ENCODE assay signal across 24 cellular contexts in genomic region chr1:23352096-23352695, GRCh38.
"Had no signal": no experiment of that assay in that cellular context is flagged by ENCODE, and none has a peak within 500 bp of the region (broad histone marks: within the 10 kb centered on the region; RNA-seq: fewer than 3 reads in every experiment).

No MANE protein-coding gene starts in this region.

- H3K79me2 ChIP-seq: hepatocyte had no signal

- H3K36me3 ChIP-seq: left ventricle myocardium inferior, ovary, right atrium auricular region, spleen, suprapubic skin, thoracic aorta, tibial artery, upper lobe of right lung had no signal

- H3K27ac ChIP-seq: hepatocyte, left ventricle myocardium inferior, ovary, right atrium auricular region, spleen, suprapubic skin, thoracic aorta, tibial artery, upper lobe of right lung had no signal

- H3K4me3 ChIP-seq: hepatocyte, left ventricle myocardium inferior, lung, ovary, right atrium auricular region, spleen, suprapubic skin, thoracic aorta, tibial artery, upper lobe of right lung had no signal

- H3K27me3 ChIP-seq: hepatocyte, ovary, right atrium auricular region, spleen, suprapubic skin, tibial artery, upper lobe of right lung had no signal

- ATAC-seq: naive thymus-derived CD4-positive, alpha-beta T cell; natural killer cell treated with Interleukin-12 subunit alpha and Interleukin-12 subunit beta and Interleukin-15 and Interleukin-18, amount 100 ng/mL, for 72 hours; sciatic nerve; stimulated activated effector memory CD8-positive, alpha-beta T cell treated with anti-CD3 and anti-CD28 coated beads, Interleukin-12 subunit alpha, Interleukin-12 subunit beta, amount 100 ng/mL, for 72 hours; upper lobe of right lung had no signal

- H3K4me2 ChIP-seq: hepatocyte had no signal

- H3K27me3 Mint-ChIP-seq: naive thymus-derived CD4-positive, alpha-beta T cell; natural killer cell treated with Interleukin-12 subunit alpha and Interleukin-12 subunit beta and Interleukin-15 and Interleukin-18, amount 100 ng/mL, for 72 hours; stimulated activated naive CD8-positive, alpha-beta T cell treated with anti-CD3 and anti-CD28 coated beads, Interleukin-15, Interleukin-2, amounts not matched to agents 100 ng/mL and 50 ng/mL, for 24 hours had no signal

- H3K27ac Mint-ChIP-seq: mesothelial cell of epicardium; naive thymus-derived CD4-positive, alpha-beta T cell; natural killer cell treated with Interleukin-12 subunit alpha and Interleukin-12 subunit beta and Interleukin-15 and Interleukin-18, amount 100 ng/mL, for 72 hours; progenitor cell of endocrine pancreas; stimulated activated effector memory CD8-positive, alpha-beta T cell treated with anti-CD3 and anti-CD28 coated beads, Interleukin-12 subunit alpha, Interleukin-12 subunit beta, amount 100 ng/mL, for 72 hours; stimulated activated naive CD8-positive, alpha-beta T cell treated with anti-CD3 and anti-CD28 coated beads, Interleukin-15, Interleukin-2, amounts not matched to agents 100 ng/mL and 50 ng/mL, for 24 hours had no signal

- H3K4me3 Mint-ChIP-seq: mesothelial cell of epicardium; naive thymus-derived CD4-positive, alpha-beta T cell; natural killer cell treated with Interleukin-12 subunit alpha and Interleukin-12 subunit beta and Interleukin-15 and Interleukin-18, amount 100 ng/mL, for 72 hours; stimulated activated effector memory CD8-positive, alpha-beta T cell treated with anti-CD3 and anti-CD28 coated beads, Interleukin-12 subunit alpha, Interleukin-12 subunit beta, amount 100 ng/mL, for 72 hours; stimulated activated naive CD8-positive, alpha-beta T cell treated with anti-CD3 and anti-CD28 coated beads, Interleukin-15, Interleukin-2, amounts not matched to agents 100 ng/mL and 50 ng/mL, for 24 hours had no signal

- H3K4me1 Mint-ChIP-seq: mesothelial cell of epicardium had no signal

- H3K9me3 Mint-ChIP-seq: mesothelial cell of epicardium; natural killer cell treated with Interleukin-12 subunit alpha and Interleukin-12 subunit beta and Interleukin-15 and Interleukin-18, amount 100 ng/mL, for 72 hours; stimulated activated effector memory CD8-positive, alpha-beta T cell treated with anti-CD3 and anti-CD28 coated beads, Interleukin-12 subunit alpha, Interleukin-12 subunit beta, amount 100 ng/mL, for 72 hours; stimulated activated naive CD8-positive, alpha-beta T cell treated with anti-CD3 and anti-CD28 coated beads, Interleukin-15, Interleukin-2, amounts not matched to agents 100 ng/mL and 50 ng/mL, for 24 hours had no signal

- H3K36me3 Mint-ChIP-seq: natural killer cell treated with Interleukin-12 subunit alpha and Interleukin-12 subunit beta and Interleukin-15 and Interleukin-18, amount 100 ng/mL, for 72 hours; stimulated activated effector memory CD8-positive, alpha-beta T cell treated with anti-CD3 and anti-CD28 coated beads, Interleukin-12 subunit alpha, Interleukin-12 subunit beta, amount 100 ng/mL, for 72 hours had no signal

- H3K9me3 ChIP-seq: left ventricle myocardium inferior, ovary, right atrium auricular region, spleen, suprapubic skin, thoracic aorta, tibial artery, upper lobe of right lung had no signal

- FAIRE-seq: small intestine, urothelium cell line had no signal

- DNase-seq: islet precursor cell; left ventricle myocardium inferior; mesendoderm; naive thymus-derived CD4-positive, alpha-beta T cell; ovary; small intestine; spleen; stimulated activated CD4-positive, alpha-beta T cell treated with anti-CD3 and anti-CD28 coated beads, Interleukin-4, amount 100 ng/mL, for 24 hours; stimulated activated naive CD4-positive, alpha-beta T cell; tibial artery; trophoblast cell; upper lobe of right lung had no signal

- H3K4me1 ChIP-seq: spleen, suprapubic skin, upper lobe of right lung had no signal

- H2AFZ ChIP-seq: hepatocyte had no signal
